ENCODE assay signal across 13 cellular contexts in the genomic region with DNA sequence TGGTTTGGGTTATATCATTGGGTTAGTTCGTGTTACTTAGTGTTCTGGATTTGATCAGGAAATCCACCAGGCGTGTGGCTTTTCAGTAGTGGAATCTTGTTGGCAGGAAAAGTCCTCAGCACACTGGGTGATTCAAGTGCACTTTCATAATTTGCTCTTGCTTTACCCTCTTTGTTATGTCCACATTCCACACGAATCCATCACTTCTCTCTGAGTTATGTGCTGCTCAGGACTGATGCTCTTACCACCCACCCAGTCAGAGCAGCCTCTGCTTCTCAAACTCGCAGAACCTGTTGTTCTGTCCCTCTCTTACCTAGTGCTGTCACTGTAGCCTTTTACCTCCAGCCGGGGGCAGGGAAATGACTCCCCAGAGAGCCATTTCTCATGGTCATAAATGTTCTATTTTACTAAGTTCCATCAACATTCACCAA. TPM values are rescaled to one million over a fixed set of nuclear protein-coding genes. Genes with fewer than 3 reads are reported as not detected.
DNase-seq lines count a peak whose midpoint lies in the region; ATAC-seq and TF ChIP-seq lines count a peak whose summit lies in the region.
"Had no signal": no experiment of that assay in that cellular context is flagged by ENCODE, and none has a peak within 500 bp of the region (broad histone marks: within the 10 kb centered on the region; RNA-seq: fewer than 3 reads in every experiment).

No MANE protein-coding gene starts in this region.

- H3K27ac ChIP-seq in MM.1S (ENCODE audit: low read length) = no peak overlapping the region

- DNase-seq in AG08395 (ENCODE audit: low spot score) (peak; percentile 81), HFFc6 (peak; percentile 65), astrocyte of the spinal cord (ENCODE audit: low read depth, low spot score) (peak; percentile 61), kidney glomerular epithelial cell (lab: John Stamatoyannopoulos, UW) (peak; percentile 34), GM19238 (ENCODE audit: insufficient read length, low spot score) (no peak), ACHN (no peak), MM.1S (no peak)
- DNase-seq: CD4-positive, CD25-positive, alpha-beta regulatory T cell; effector memory CD4-positive, alpha-beta T cell; NCI-H2081 had no signal

- no peak overlapping the region for H3K4me2 ChIP-seq in MM.1S (ENCODE audit: low read depth, low read length)

- H3F3A ChIP-seq in MM.1S (ENCODE audit: insufficient read depth, low read length) = peaks cover 7% of the 10 kb centered on the region; the same call in 1 of the 2 replicates

- no peaks in the 10 kb centered on the region for H3K9me3 Mint-ChIP-seq in HFFc6
- H3K9me3 Mint-ChIP-seq: activated naive CD4-positive, alpha-beta T cell treated with anti-CD3 and anti-CD28 coated beads, Interleukin-2, amount 50 U/mL, for 24 hours had no signal

- H3K9ac ChIP-seq in MM.1S (ENCODE audit: low read length) = no peak overlapping the region

- no peaks in the 10 kb centered on the region for H3K79me2 ChIP-seq in MM.1S (ENCODE audit: low read length)

- H2AFZ ChIP-seq in MM.1S (ENCODE audit: low read length) = no peak overlapping the region

- peaks cover 3% of the 10 kb centered on the region for H3K27me3 Mint-ChIP-seq in HFFc6 (ENCODE audit: insufficient read depth)

- no peaks in the 10 kb centered on the region for H3K36me3 Mint-ChIP-seq in HFFc6 (ENCODE audit: low read depth)
- H3K36me3 Mint-ChIP-seq: activated naive CD4-positive, alpha-beta T cell treated with anti-CD3 and anti-CD28 coated beads, Interleukin-2, amount 50 U/mL, for 24 hours had no signal

- H3K4me1 Mint-ChIP-seq in HFFc6 (ENCODE audit: low read depth) = peaks cover 22% of the 10 kb centered on the region
- H3K4me1 Mint-ChIP-seq: activated naive CD4-positive, alpha-beta T cell treated with anti-CD3 and anti-CD28 coated beads, Interleukin-2, amount 50 U/mL, for 24 hours had no signal

- H4K20me1 ChIP-seq in MM.1S (ENCODE audit: insufficient read depth, low read length) = no peaks in the 10 kb centered on the region

- peak overlapping the region; percentile 27 for H3K27ac Mint-ChIP-seq in HFFc6
- H3K27ac Mint-ChIP-seq: activated naive CD4-positive, alpha-beta T cell treated with anti-CD3 and anti-CD28 coated beads, Interleukin-2, amount 50 U/mL, for 24 hours; CD4-positive, CD25-positive, alpha-beta regulatory T cell had no signal

- no peak for ATAC-seq in GM21786 (IDR thresholded peaks at IDR 0.05; ENCODE audit: unreplicated experiment)
- ATAC-seq: Right ventricle myocardium inferior had no signal

- in situ Hi-C loops in astrocyte of the spinal cord (cut with HindIII; ENCODE audit: low sequenced_read_pairs) (no loop called here), ACHN (cut with HindIII; ENCODE audit: low pct_ligation_motif_present, low pct_unique_long_range_greater_than_20kb, low sequenced_read_pairs) (no loop called here)

- H3K4me1 ChIP-seq in MM.1S (ENCODE audit: low read length) = peaks cover 11% of the 10 kb centered on the region

- H3K4me3 Mint-ChIP-seq in HFFc6 = peak overlapping the region; percentile 36; the same call in 1 of the 2 replicates
- H3K4me3 Mint-ChIP-seq: activated naive CD4-positive, alpha-beta T cell treated with anti-CD3 and anti-CD28 coated beads, Interleukin-2, amount 50 U/mL, for 24 hours; CD4-positive, CD25-positive, alpha-beta regulatory T cell had no signal

- TF ChIP-seq CTCF in HFFc6 (IDR thresholded peaks at IDR 0.05) = no peak
- no peak for TF ChIP-seq CTCF in astrocyte of the spinal cord (IDR thresholded peaks at IDR 0.05; ENCODE audit: low read depth, low read length)
- no peak for TF ChIP-seq CTCF in MM.1S (IDR thresholded peaks at IDR 0.05; ENCODE audit: low read length)

- no peaks in the 10 kb centered on the region for H3K9me3 ChIP-seq in MM.1S (replicated peaks; ENCODE audit: insufficient read depth, low read length)

- H3K27me3 ChIP-seq in MM.1S (replicated peaks; ENCODE audit: insufficient read depth, low read length) = no peaks in the 10 kb centered on the region

- no peaks in the 10 kb centered on the region for H3K36me3 ChIP-seq in MM.1S (replicated peaks; ENCODE audit: insufficient read depth, low read length)

- H3K4me3 ChIP-seq in astrocyte of the spinal cord (ENCODE audit: low read depth, low read length) (no peak overlapping the region), MM.1S (ENCODE audit: low read length) (no peak overlapping the region)

- no peaks in the 10 kb centered on the region for H3K9me2 ChIP-seq in MM.1S (replicated peaks; ENCODE audit: insufficient read depth, low read length)

RNA-seq across cellular contexts. Expression of a gene that starts 37.2 kb away (rescaled TPM):
- not detected for total RNA-seq in HFFc6 (2021; fragmentation: NEBNext Ultra II Directional; extraction: Animal tissue kit (Norgen Biotek cat#: 25700))
- total RNA-seq: CD4-positive, CD25-positive, alpha-beta regulatory T cell had no signal

Comparison
In these comparisons a context has a peak if more than half of its experiments do, and no peak if none do; other contexts are left out.
1. DNase-seq: peak in AG08395 (single experiment), HFFc6 (single experiment), astrocyte of the spinal cord (single experiment) and kidney glomerular epithelial cell (single experiment); none in GM19238 (single experiment), ACHN (single experiment) and MM.1S (single experiment).